Comparison of ENCODE assay signal across 1 cellular context in the genomic region with DNA sequence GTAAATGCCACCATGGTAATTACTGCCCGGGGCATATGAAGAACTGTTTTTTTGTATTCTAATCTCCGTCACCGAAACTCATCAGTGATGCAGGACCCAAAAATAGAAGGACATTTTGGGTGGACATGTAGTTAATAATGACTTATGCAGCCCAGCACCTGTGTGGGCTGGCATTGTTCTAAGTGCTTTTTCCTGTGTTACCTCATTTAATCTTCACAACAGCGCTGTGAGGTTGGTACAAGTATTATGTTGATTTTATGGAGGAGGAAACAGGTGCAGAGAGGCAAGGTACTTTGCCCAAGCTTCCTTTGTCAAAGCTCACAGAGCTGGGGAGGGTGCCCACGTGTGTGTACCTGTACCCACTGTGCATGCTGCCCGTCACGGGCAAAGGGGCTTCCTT.
TF ChIP-seq lines count a peak whose summit lies in the region.

No MANE protein-coding gene starts in this region.

TF ChIP-seq in endothelial cell of umbilical vein, 7 proteins besides CTCF, POLR2A, EP300 and RAD21:
- TF ChIP-seq JUN (IDR thresholded peaks at IDR 0.05; ENCODE audit: borderline replicate concordance, insufficient read depth, insufficient read length, low read depth) (peak; percentile 8), FOS (IDR thresholded peaks at IDR 0.05; ENCODE audit: borderline replicate concordance, insufficient read depth, low read length) (no peak), EZH2 (IDR thresholded peaks at IDR 0.05; ENCODE audit: borderline replicate concordance, low read depth, low read length, severe bottlenecking) (no peak), GATA2 (IDR thresholded peaks at IDR 0.05; ENCODE audit: insufficient read depth, insufficient read length, low read depth, low read length) (no peak), MYC (IDR thresholded peaks at IDR 0.05; ENCODE audit: low read depth, low read length) (no peak), POLR2AphosphoS5 (IDR thresholded peaks at IDR 0.05; ENCODE audit: insufficient read depth, low read depth, low read length) (no peak)
- TF ChIP-seq, protein P1, sequence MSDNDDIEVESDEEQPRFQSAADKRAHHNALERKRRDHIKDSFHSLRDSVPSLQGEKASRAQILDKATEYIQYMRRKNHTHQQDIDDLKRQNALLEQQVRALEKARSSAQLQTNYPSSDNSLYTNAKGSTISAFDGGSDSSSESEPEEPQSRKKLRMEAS (IDR thresholded peaks at IDR 0.05; ENCODE audit: insufficient read depth, insufficient read length), result no peak
